Comparison of ENCODE assay signal across 8 cellular contexts in genomic region chr20:47354710-47355488, GRCh38. TPM values are rescaled to one million over a fixed set of nuclear protein-coding genes. Genes with fewer than 3 reads are reported as not detected.
A peak's percentile ranks its signal among the peaks of the same experiment; 100 is the strongest.
DNase-seq lines count a peak whose midpoint lies in the region; ATAC-seq and TF ChIP-seq lines count a peak whose summit lies in the region.

No MANE protein-coding gene starts in this region.

- H3K4me3 ChIP-seq in BE2C (ENCODE audit: low read depth, low read length): peak overlapping the region; percentile 68
- no peak overlapping the region for H3K4me3 ChIP-seq in KMS-11 (IDR thresholded peaks at IDR 0.05; ENCODE audit: insufficient read depth, low read depth, low read length)

- H3K4me3 Mint-ChIP-seq in memory B cell (peak overlapping the region; percentile 83), mesothelial cell of epicardium (no peak overlapping the region)

- no peaks in the 10 kb centered on the region for H3K27me3 Mint-ChIP-seq in memory B cell
- H3K27me3 Mint-ChIP-seq in mesothelial cell of epicardium (ENCODE audit: low read depth): no peaks in the 10 kb centered on the region

- H3K9me3 Mint-ChIP-seq in memory B cell: no peaks in the 10 kb centered on the region
- no peaks in the 10 kb centered on the region for H3K9me3 Mint-ChIP-seq in mesothelial cell of epicardium

- TF ChIP-seq CTCF in BE2C (IDR thresholded peaks at IDR 0.05; ENCODE audit: low read depth, low read length) (no peak), KMS-11 (conservative IDR thresholded peaks at IDR 0.05; ENCODE audit: low read depth, low read length) (no peak), mesothelial cell of epicardium (IDR thresholded peaks at IDR 0.05; ENCODE audit: unreplicated experiment) (no peak)

- H2AFZ ChIP-seq in KMS-11 (ENCODE audit: low read depth): no peak overlapping the region

- ATAC-seq in memory B cell (ENCODE audit: low read depth): no peak
- no peak for ATAC-seq in HG02678 (IDR thresholded peaks at IDR 0.05; ENCODE audit: unreplicated experiment)

- H3K4me1 Mint-ChIP-seq in memory B cell (peaks cover 59% of the 10 kb centered on the region), mesothelial cell of epicardium (peaks cover 55% of the 10 kb centered on the region)

- H3K4me1 ChIP-seq in BE2C: peaks cover 36% of the 10 kb centered on the region
- H3K4me1 ChIP-seq in KMS-11 (ENCODE audit: low read depth, poor library complexity, severe bottlenecking): peaks cover 70% of the 10 kb centered on the region

- peaks cover 52% of the 10 kb centered on the region for H3K79me2 ChIP-seq in KMS-11 (ENCODE audit: insufficient read depth, low read depth)

- no peaks in the 10 kb centered on the region for H3K27me3 ChIP-seq in BE2C
- no peaks in the 10 kb centered on the region for H3K27me3 ChIP-seq in KMS-11 (ENCODE audit: insufficient read depth, low read depth)

- peak overlapping the region; percentile 78; the same call in 1 of the 2 replicates for H3K9ac ChIP-seq in KMS-11

- peak overlapping the region; percentile 75 for H3K4me2 ChIP-seq in KMS-11

- peak overlapping the region; percentile 83 for H3K27ac ChIP-seq in KMS-11

- peaks cover 24% of the 10 kb centered on the region for H3K36me3 ChIP-seq in BE2C
- H3K36me3 ChIP-seq in KMS-11 (ENCODE audit: insufficient read depth): no peaks in the 10 kb centered on the region

- H4K20me1 ChIP-seq in KMS-11 (ENCODE audit: insufficient read depth): no peaks in the 10 kb centered on the region

- H3K9me3 ChIP-seq in BE2C: no peaks in the 10 kb centered on the region

- H3K36me3 Mint-ChIP-seq in memory B cell (no peaks in the 10 kb centered on the region), mesothelial cell of epicardium (no peaks in the 10 kb centered on the region)

- DNase-seq in BE2C (no peak), astrocyte of the hippocampus (ENCODE audit: low read depth, low spot score) (peak; percentile 28), memory B cell (ENCODE audit: low spot score in 2 of 2) (no peak), mesothelial cell of epicardium (ENCODE audit: low spot score in 2 of 2, unreplicated experiment in 2 of 2) (no peak), amniotic stem cell (lab: John Stamatoyannopoulos, UW) (no peak), HPDE6-E6E7 (ENCODE audit: extremely low spot score) (no peak)

- H3K27ac Mint-ChIP-seq in memory B cell (no peak overlapping the region), mesothelial cell of epicardium (no peak overlapping the region)

RNA-seq across cellular contexts. Expression of gene ZMYND8, which starts 1.6 kb away (rescaled TPM):
- 60.5 TPM for polyA plus RNA-seq in BE2C (2012; ENCODE audit: insufficient read depth, insufficient read length, low read depth)
- total RNA-seq in mesothelial cell of epicardium: 119 to 120 TPM (median 119 TPM) in 3 replicates
